27 cellular contexts compared by ENCODE assay signal in the genomic region with DNA sequence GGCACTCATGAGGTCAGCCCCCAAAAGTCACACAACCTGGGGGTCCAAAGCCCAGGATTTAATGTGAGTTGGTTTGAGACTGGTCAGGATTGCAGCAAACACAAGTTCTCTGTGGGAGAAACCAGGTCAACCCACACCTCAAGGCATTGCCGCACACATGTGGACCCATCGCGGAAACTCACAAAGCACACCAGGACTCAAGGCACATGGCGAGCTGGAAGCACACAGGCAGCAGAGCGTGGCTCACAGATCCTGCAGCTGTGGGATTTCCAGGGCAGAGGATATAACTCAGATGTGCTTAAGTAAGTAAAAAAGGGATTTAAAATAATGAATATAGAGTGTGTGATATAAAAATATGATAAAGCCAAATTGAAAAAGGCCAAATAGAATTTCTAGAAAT.
"Had no signal": no experiment of that assay in that cellular context is flagged by ENCODE, and none has a peak within 500 bp of the region (broad histone marks: within the 10 kb centered on the region; RNA-seq: fewer than 3 reads in every experiment).

No MANE protein-coding gene starts in this region.

- H3K36me3 Mint-ChIP-seq: stimulated activated effector memory CD8-positive, alpha-beta T cell treated with anti-CD3 and anti-CD28 coated beads, Interleukin-12 subunit alpha, Interleukin-12 subunit beta, amount 100 ng/mL, for 72 hours had no signal

- H3K27me3 ChIP-seq: brain microvascular endothelial cell, thyroid gland had no signal

- H3K9me3 ChIP-seq: thyroid gland, upper lobe of right lung had no signal

- H3K9ac ChIP-seq: parathyroid adenoma had no signal

- DNase-seq: activated CD4-positive, alpha-beta T cell treated with anti-CD3 and anti-CD28 coated beads for 48 hours; activated CD4-positive, alpha-beta T cell treated with anti-CD3 and anti-CD28 coated beads, Interleukin-2, amount 50 U/mL, for 48 hours; activated CD8-positive, alpha-beta memory T cell treated with anti-CD3 and anti-CD28 coated beads, Interleukin-2, amount 50 U/mL, for 48 hours; activated gamma-delta T cell treated with Interleukin-2 at 50 U/mL for 16 hours; activated T-cell treated with anti-CD3 and anti-CD28 coated beads, Interleukin-2, amount 50 U/mL, for 24 hours; amniotic stem cell; brain microvascular endothelial cell; central memory CD4-positive, alpha-beta T cell; esophagus squamous epithelium; foreskin melanocyte; mesendoderm; right cardiac atrium; stimulated activated CD4-positive, alpha-beta T cell treated with anti-CD3 and anti-CD28 coated beads, Interleukin-4, amount 100 ng/mL, for 24 hours; stimulated activated naive CD8-positive, alpha-beta T cell treated with anti-CD3 and anti-CD28 coated beads, Interleukin-15, amount 100 ng/mL, for 72 hours; substantia nigra; thyroid gland; upper lobe of right lung had no signal

- H3K4me3 ChIP-seq: esophagus squamous epithelium, left lung, lung, thyroid gland, upper lobe of right lung had no signal

- H3K27ac ChIP-seq: brain microvascular endothelial cell, epithelial cell of prostate, esophagus squamous epithelium, left lung, parathyroid adenoma, thyroid gland, upper lobe of right lung, VCaP had no signal

- H3K4me3 Mint-ChIP-seq: activated T-cell treated with anti-CD3 and anti-CD28 coated beads, Interleukin-2, amount 50 U/mL, for 24 hours; activated T-helper 17 cell treated with anti-CD3 and anti-CD28 coated beads, Interleukin-2, amount 50 U/mL, for 72 hours; dendritic cell treated with granulocyte-macrophage colony-stimulating factor and Interleukin-4, amounts not matched to agents 40 ng/mL and 50 ng/mL, for 4 days; nephron; stimulated activated effector memory CD8-positive, alpha-beta T cell treated with anti-CD3 and anti-CD28 coated beads, Interleukin-12 subunit alpha, Interleukin-12 subunit beta, amount 100 ng/mL, for 72 hours; stimulated activated naive CD8-positive, alpha-beta T cell treated with anti-CD3 and anti-CD28 coated beads, Interleukin-15, amount 100 ng/mL, for 72 hours had no signal

- H3K27ac Mint-ChIP-seq: activated T-cell treated with anti-CD3 and anti-CD28 coated beads, Interleukin-2, amount 50 U/mL, for 24 hours; activated T-helper 17 cell treated with anti-CD3 and anti-CD28 coated beads, Interleukin-2, amount 50 U/mL, for 72 hours; dendritic cell treated with granulocyte-macrophage colony-stimulating factor and Interleukin-4, amounts not matched to agents 40 ng/mL and 50 ng/mL, for 4 days; stimulated activated effector memory CD8-positive, alpha-beta T cell treated with anti-CD3 and anti-CD28 coated beads, Interleukin-12 subunit alpha, Interleukin-12 subunit beta, amount 100 ng/mL, for 72 hours; stimulated activated naive CD8-positive, alpha-beta T cell treated with anti-CD3 and anti-CD28 coated beads, Interleukin-15, amount 100 ng/mL, for 72 hours had no signal

- H2AFZ ChIP-seq: parathyroid adenoma had no signal

- ATAC-seq: activated CD4-positive, CD25-positive, alpha-beta regulatory T cell treated with anti-CD3 and anti-CD28 coated beads, Interleukin-2, amount 50 U/mL, for 24 hours; activated T-helper 17 cell treated with anti-CD3 and anti-CD28 coated beads, Interleukin-2, amount 50 U/mL, for 72 hours; left lung; right cardiac atrium; stimulated activated effector memory CD8-positive, alpha-beta T cell treated with anti-CD3 and anti-CD28 coated beads, Interleukin-12 subunit alpha, Interleukin-12 subunit beta, amount 100 ng/mL, for 72 hours; stimulated activated naive CD8-positive, alpha-beta T cell treated with anti-CD3 and anti-CD28 coated beads, Interleukin-15, amount 100 ng/mL, for 72 hours; upper lobe of right lung had no signal

- H3K36me3 ChIP-seq: brain microvascular endothelial cell, esophagus squamous epithelium, left lung, thyroid gland, upper lobe of right lung had no signal

- H3K4me1 ChIP-seq: parathyroid adenoma, upper lobe of right lung had no signal
